In genomic region chr14:104826858-104827172, GRCh38 we compare ENCODE assay signal across 8 cellular contexts. TPM values are rescaled to one million over a fixed set of nuclear protein-coding genes. Genes with fewer than 3 reads are reported as not detected.
DNase-seq lines count a peak whose midpoint lies in the region; ATAC-seq and TF ChIP-seq lines count a peak whose summit lies in the region.

No MANE protein-coding gene starts in this region.

- no peak overlapping the region for H2BK5ac ChIP-seq in mesenchymal stem cell (ENCODE audit: low read depth, low read length, poor library complexity, severe bottlenecking)

- H3K4me3 ChIP-seq in brain microvascular endothelial cell (ENCODE audit: low read depth, low read length) (peak overlapping the region; percentile 47), mesenchymal stem cell (ENCODE audit: insufficient read depth in 1 of 2, low read depth in 1 of 2, low read length in 2 of 2) (peak overlapping the region; percentile 50 to 58), transverse colon (peak overlapping the region; percentile 2 to 62 (median 42))

- H3K23ac ChIP-seq in mesenchymal stem cell (ENCODE audit: low read length in 2 of 2) = no peak overlapping the region

- no peak overlapping the region for H2BK12ac ChIP-seq in mesenchymal stem cell (ENCODE audit: low read length in 2 of 2)

- H3K14ac ChIP-seq in mesenchymal stem cell (ENCODE audit: low read length in 2 of 2) = no peak overlapping the region

- H3K27me3 Mint-ChIP-seq in activated T-cell treated with anti-CD3 and anti-CD28 coated beads, Interleukin-2, amount 50 U/mL, for 72 hours (ENCODE audit: low read depth) = peaks cover 20% of the 10 kb centered on the region

- H2AFZ ChIP-seq in mesenchymal stem cell (ENCODE audit: low read depth, low read length) = peak overlapping the region; percentile 80

- H3K4ac ChIP-seq in mesenchymal stem cell (ENCODE audit: low read depth in 1 of 2, low read length in 2 of 2) = no peak overlapping the region

- peak overlapping the region; percentile 89 for H4K8ac ChIP-seq in mesenchymal stem cell (ENCODE audit: low read length)

- no peaks in the 10 kb centered on the region for H3K36me3 ChIP-seq in brain microvascular endothelial cell (replicated peaks)
- no peaks in the 10 kb centered on the region for H3K36me3 ChIP-seq in mesenchymal stem cell (ENCODE audit: control insufficient read depth in 1 of 2, insufficient read depth in 2 of 2, low read depth in 1 of 2, low read length in 2 of 2)
- no peaks in the 10 kb centered on the region for H3K36me3 ChIP-seq in transverse colon

- peak overlapping the region; percentile 70 to 79 for H3K4me3 Mint-ChIP-seq in activated T-cell treated with anti-CD3 and anti-CD28 coated beads, Interleukin-2, amount 50 U/mL, for 72 hours

- H2BK15ac ChIP-seq in mesenchymal stem cell (ENCODE audit: low read depth, poor library complexity, severe bottlenecking) = peak overlapping the region; percentile 61

- no peak overlapping the region for H2AK5ac ChIP-seq in mesenchymal stem cell (ENCODE audit: low read length, severe bottlenecking)

- 3% methylated on average over 27 of the region's 27 CpGs for WGBS in mesenchymal stem cell
- 11% methylated on average over 23 of the region's 27 CpGs; no CpG with 5 or more reads in 1 of the 2 donors for WGBS in transverse colon (ENCODE audit: low coverage in 1 of 2), 2 donors

- peak overlapping the region; percentile 74 for H4K91ac ChIP-seq in mesenchymal stem cell (ENCODE audit: low read length)

- in situ Hi-C loops in brain microvascular endothelial cell (cut with HindIII; ENCODE audit: low pct_ligation_motif_present, low sequenced_read_pairs) (no loop called here), transverse colon (cut with MboI; ENCODE audit: low pct_ligation_motif_present in 1 of 4, low pct_unique_long_range_greater_than_20kb in 1 of 4, low sequenced_read_pairs in 3 of 4) (loop anchor here in 2 of 4 donors (10.0 kb wide), 1 partner anchor 62 kb away; no protein-coding TSS in a partner anchor)

- peaks cover 2% of the 10 kb centered on the region for H3K79me1 ChIP-seq in mesenchymal stem cell (replicated peaks; ENCODE audit: low read length, poor library complexity, severe bottlenecking)

- H3K27ac ChIP-seq in brain microvascular endothelial cell (no peak overlapping the region), mesenchymal stem cell (ENCODE audit: low read length, poor library complexity, severe bottlenecking) (no peak overlapping the region), transverse colon (peak overlapping the region; percentile 40 to 65 (median 59))

- TF ChIP-seq POLR2A in transverse colon (IDR thresholded peaks at IDR 0.05) = no peak

- H3K4me2 ChIP-seq in mesenchymal stem cell (ENCODE audit: low read length, poor library complexity, severe bottlenecking) = peak overlapping the region; percentile 86

- TF ChIP-seq CTCF in brain microvascular endothelial cell (IDR thresholded peaks at IDR 0.05; ENCODE audit: low read depth, low read length, missing control alignments) (no peak), transverse colon (IDR thresholded peaks at IDR 0.05) (no peak)

- H3K27me3 ChIP-seq in brain microvascular endothelial cell (replicated peaks) = no peaks in the 10 kb centered on the region
- peaks cover 0 to 4% of the 10 kb centered on the region in 2 experiments for H3K27me3 ChIP-seq in mesenchymal stem cell (ENCODE audit: control insufficient read depth in 1 of 2, insufficient read depth in 1 of 2, low read length in 2 of 2)
- no peaks in the 10 kb centered on the region for H3K27me3 ChIP-seq in transverse colon

- no peak overlapping the region for H3K9ac ChIP-seq in mesenchymal stem cell (ENCODE audit: low read length)

- no peak for TF ChIP-seq EP300 in transverse colon (IDR thresholded peaks at IDR 0.05; ENCODE audit: low read depth)

- H2BK120ac ChIP-seq in mesenchymal stem cell (ENCODE audit: low read depth, low read length) = no peak overlapping the region

- H3K4me1 ChIP-seq in mesenchymal stem cell (ENCODE audit: control insufficient read depth, insufficient read depth, low read depth, low read length) = peaks cover 20% of the 10 kb centered on the region
- peaks cover 12 to 23% (median 22%) of the 10 kb centered on the region in 4 donors for H3K4me1 ChIP-seq in transverse colon

- H3K27ac Mint-ChIP-seq in activated T-cell treated with anti-CD3 and anti-CD28 coated beads, Interleukin-2, amount 50 U/mL, for 72 hours = no peak overlapping the region

- no peak for DNase-seq in activated T-cell treated with anti-CD3 and anti-CD28 coated beads, Interleukin-2, amount 50 U/mL, for 72 hours
- no peak for DNase-seq in activated T-cell treated with anti-CD3 and anti-CD28 coated beads, Interleukin-2, amount 50 U/mL, for 1 hour
- DNase-seq in brain microvascular endothelial cell (no peak), mesenchymal stem cell (no peak), transverse colon (no peak), NCI-H187 treated with DMSO at 0.1 percent for 48 hours (lab: John Stamatoyannopoulos, UW) (no peak), DMS114 treated with DMSO at 0.1 percent for 48 hours (lab: John Stamatoyannopoulos, UW; ENCODE audit: unreplicated experiment) (no peak)
- DNase-seq in effector CD8-positive, alpha-beta T cell (lab: John Stamatoyannopoulos, UW) = no peak

- H3K18ac ChIP-seq in mesenchymal stem cell (ENCODE audit: low read depth in 1 of 2, low read length in 2 of 2) = peak overlapping the region; percentile 67 to 90

- no peak for ATAC-seq in activated T-cell treated with anti-CD3 and anti-CD28 coated beads, Interleukin-2, amount 50 U/mL, for 72 hours (replicated peaks in 1 of 2)

- intact Hi-C loops in transverse colon (cut with DNase I; ENCODE audit: low total_unique reads) = loop anchor here (5.0 kb wide), 1 partner anchor 60 kb away; no protein-coding TSS in a partner anchor

- H3K4me1 Mint-ChIP-seq in activated T-cell treated with anti-CD3 and anti-CD28 coated beads, Interleukin-2, amount 50 U/mL, for 72 hours (ENCODE audit: low read depth) = peaks cover 15% of the 10 kb centered on the region

- H3K9me3 ChIP-seq in mesenchymal stem cell (ENCODE audit: control insufficient read depth, low read length) (peaks cover 4% of the 10 kb centered on the region), transverse colon (no peaks in the 10 kb centered on the region)

- H3K36me3 Mint-ChIP-seq in activated T-cell treated with anti-CD3 and anti-CD28 coated beads, Interleukin-2, amount 50 U/mL, for 72 hours (ENCODE audit: insufficient read depth in 2 of 2) = peaks cover 5 to 8% of the 10 kb centered on the region in 2 donors

- peaks cover 6 to 7% of the 10 kb centered on the region in 2 donors for H3K9me3 Mint-ChIP-seq in activated T-cell treated with anti-CD3 and anti-CD28 coated beads, Interleukin-2, amount 50 U/mL, for 72 hours

RNA-seq across cellular contexts. Expression of gene ZBTB42, which starts 25.9 kb away (rescaled TPM):
- 1 to 10 TPM; 2.5 to 3.0 TPM for total RNA-seq in activated T-cell treated with anti-CD3 and anti-CD28 coated beads, Interleukin-2, amount 50 U/mL, for 72 hours
- polyA plus RNA-seq in mesenchymal stem cell (2013, experiment 1 of 2) = 1.8 TPM
- 1.6 TPM for polyA plus RNA-seq in mesenchymal stem cell (2013, experiment 2 of 2)
- 10 to 100 TPM in 2 of 4 donors, 1 to 10 TPM in 2; 5.9 to 24.3 (median 11.7) TPM for total RNA-seq in transverse colon

RNA-seq across cellular contexts. Expression of gene AKT1, which starts 31.3 kb away (rescaled TPM):
- 100 to 1,000 TPM in 1 of 2 donors, 10 to 100 TPM in 1; 98.0 to 113 TPM for total RNA-seq in activated T-cell treated with anti-CD3 and anti-CD28 coated beads, Interleukin-2, amount 50 U/mL, for 72 hours
- polyA plus RNA-seq in mesenchymal stem cell (2013, experiment 1 of 2) = 106 TPM
- polyA plus RNA-seq in mesenchymal stem cell (2013, experiment 2 of 2) = 108 TPM
- total RNA-seq in transverse colon = 100 to 1,000 TPM in 3 of 4 donors, 10 to 100 TPM in 1; 85.4 to 310 (median 136) TPM

RNA-seq across cellular contexts. Expression of gene CEP170B, which starts 38.3 kb away (rescaled TPM):
- 1 to 10 TPM; 6.1 to 7.9 TPM for total RNA-seq in activated T-cell treated with anti-CD3 and anti-CD28 coated beads, Interleukin-2, amount 50 U/mL, for 72 hours
- polyA plus RNA-seq in mesenchymal stem cell (2013, experiment 1 of 2) = 11.4 TPM
- 11.1 TPM for polyA plus RNA-seq in mesenchymal stem cell (2013, experiment 2 of 2)
- total RNA-seq in transverse colon = 100 to 1,000 TPM in 2 of 4 donors, 10 to 100 TPM in 2; 56.0 to 195 (median 109) TPM

Comparison
In these comparisons a context has a peak if more than half of its experiments do, and no peak if none do; other contexts are left out.
1. H3K27ac ChIP-seq: peak in transverse colon (4 of 4); none in brain microvascular endothelial cell (single experiment) and mesenchymal stem cell (single experiment).
2. RNA of gene CEP170B, which starts 38.3 kb away (total RNA-seq): 56.0 to 195 TPM in transverse colon; 6.1 to 7.9 TPM in activated T-cell treated with anti-CD3 and anti-CD28 coated beads, Interleukin-2, amount 50 U/mL, for 72 hours; every median in the first group is over 4 times any median in the second.
3. Peak in every context shown above with its lines, with median percentiles within 50 percentile points of each other: H3K4me3 ChIP-seq.